In genomic region chr6:83481938-83482337, GRCh38 we compare ENCODE assay signal across 3 cellular contexts. TPM values are rescaled to one million over a fixed set of nuclear protein-coding genes. Genes with fewer than 3 reads are reported as not detected.
"Had no signal": no experiment of that assay in that cellular context is flagged by ENCODE, and none has a peak within 500 bp of the region (broad histone marks: within the 10 kb centered on the region; RNA-seq: fewer than 3 reads in every experiment).

No MANE protein-coding gene starts in this region.

RNA-seq across cellular contexts. Expression of gene PRSS35, which starts 30.4 kb away (rescaled TPM):
- total RNA-seq: thyroid gland, transverse colon, vagina had no signal
